15 cellular contexts compared by ENCODE assay signal in genomic region chr12:49462103-49462739, GRCh38.
DNase-seq lines count a peak whose midpoint lies in the region; ATAC-seq and TF ChIP-seq lines count a peak whose summit lies in the region.
"Had no signal": no experiment of that assay in that cellular context is flagged by ENCODE, and none has a peak within 500 bp of the region (broad histone marks: within the 10 kb centered on the region; RNA-seq: fewer than 3 reads in every experiment).

No MANE protein-coding gene starts in this region.

- no peak for ATAC-seq in GM18870 (IDR thresholded peaks at IDR 0.05; ENCODE audit: unreplicated experiment)
- ATAC-seq in GM21825 (IDR thresholded peaks at IDR 0.05; ENCODE audit: unreplicated experiment): no peak
- ATAC-seq: activated T-cell treated with anti-CD3 and anti-CD28 coated beads, Interleukin-2, amount 50 U/mL, for 4 hours; stimulated activated naive B cell treated with anti-CD40 and anti-IgM and Interleukin-4, amounts not matched to agents 10 μg/mL and 1 μg/mL and 100 μg/mL, for 72 hours had no signal

- H3K27me3 ChIP-seq in cardiac muscle cell: no peaks in the 10 kb centered on the region
- H3K27me3 ChIP-seq: SJCRH30 had no signal

- H3K36me3 Mint-ChIP-seq in osteocyte (ENCODE audit: unreplicated experiment): peaks cover 17% of the 10 kb centered on the region

- H3K9me3 ChIP-seq in SK-N-MC (ENCODE audit: low read depth, low read length) (no peaks in the 10 kb centered on the region), cardiac muscle cell (ENCODE audit: low read depth) (no peaks in the 10 kb centered on the region)
- H3K9me3 ChIP-seq: SJCRH30 had no signal

- H3K9me3 Mint-ChIP-seq in osteocyte (ENCODE audit: unreplicated experiment): no peaks in the 10 kb centered on the region
- H3K9me3 Mint-ChIP-seq: activated T-cell treated with anti-CD3 and anti-CD28 coated beads, Interleukin-2, amount 50 U/mL, for 4 hours; stimulated activated naive B cell treated with anti-CD40 and anti-IgM and Interleukin-4, amounts not matched to agents 10 μg/mL and 1 μg/mL and 100 μg/mL, for 72 hours had no signal

- H3K4me1 Mint-ChIP-seq in osteocyte (ENCODE audit: unreplicated experiment): peaks cover 12% of the 10 kb centered on the region
- H3K4me1 Mint-ChIP-seq: stimulated activated naive B cell treated with anti-CD40 and anti-IgM and Interleukin-4, amounts not matched to agents 10 μg/mL and 1 μg/mL and 100 μg/mL, for 72 hours had no signal

- peaks cover 28% of the 10 kb centered on the region for H3K36me3 ChIP-seq in SK-N-MC (ENCODE audit: insufficient read depth, low read length)
- H3K36me3 ChIP-seq in cardiac muscle cell: no peaks in the 10 kb centered on the region

- H3K27ac Mint-ChIP-seq in osteocyte (ENCODE audit: unreplicated experiment): peak overlapping the region; percentile 35
- H3K27ac Mint-ChIP-seq: stimulated activated naive B cell treated with anti-CD40 and anti-IgM and Interleukin-4, amounts not matched to agents 10 μg/mL and 1 μg/mL and 100 μg/mL, for 72 hours had no signal

- H3K27me3 Mint-ChIP-seq in osteocyte (ENCODE audit: unreplicated experiment): no peaks in the 10 kb centered on the region
- H3K27me3 Mint-ChIP-seq: stimulated activated naive B cell treated with anti-CD40 and anti-IgM and Interleukin-4, amounts not matched to agents 10 μg/mL and 1 μg/mL and 100 μg/mL, for 72 hours had no signal

- H3K4me3 ChIP-seq in SK-N-MC (no peak overlapping the region), cardiac muscle cell (no peak overlapping the region)
- H3K4me3 ChIP-seq: SJCRH30 had no signal

- no peak overlapping the region for H3K4me3 Mint-ChIP-seq in osteocyte (ENCODE audit: unreplicated experiment)
- H3K4me3 Mint-ChIP-seq: activated T-cell treated with anti-CD3 and anti-CD28 coated beads, Interleukin-2, amount 50 U/mL, for 4 hours; stimulated activated naive B cell treated with anti-CD40 and anti-IgM and Interleukin-4, amounts not matched to agents 10 μg/mL and 1 μg/mL and 100 μg/mL, for 72 hours had no signal

- DNase-seq in COLO829 (ENCODE audit: low spot score) (peak; percentile 42), SK-N-MC (ENCODE audit: low read depth, low spot score) (no peak), cardiac muscle cell (ENCODE audit: low read depth in 1 of 2, low spot score in 1 of 2) (peak in 1 of 2 donors; percentile 40), osteocyte (ENCODE audit: extremely low spot score, unreplicated experiment) (no peak), SK-N-DZ (ENCODE audit: low spot score) (no peak), mesenteric fat pad (ENCODE audit: low spot score) (no peak)
- DNase-seq: activated CD4-positive, alpha-beta T cell treated with anti-CD3 and anti-CD28 coated beads, Interleukin-2, amount 50 U/mL, for 48 hours; activated T-cell treated with anti-CD3 and anti-CD28 coated beads, Interleukin-2, amount 50 U/mL, for 4 hours; NCI-H1417 treated with DMSO at 0.1 percent for 48 hours; NCI-H345; SJCRH30; stimulated activated naive B cell treated with anti-CD40 and anti-IgM and Interleukin-4, amounts not matched to agents 10 μg/mL and 1 μg/mL and 100 μg/mL, for 72 hours had no signal

- H3K4me1 ChIP-seq in cardiac muscle cell (ENCODE audit: low read depth): peaks cover 13% of the 10 kb centered on the region
- H3K4me1 ChIP-seq: SJCRH30 had no signal

- H3K27ac ChIP-seq in SK-N-MC (peak overlapping the region; percentile 80; the same call in 1 of the 2 replicates), cardiac muscle cell (peak overlapping the region; percentile 33)
- H3K27ac ChIP-seq: KMS-11, SJCRH30 had no signal

- TF ChIP-seq CTCF in cardiac muscle cell (IDR thresholded peaks at IDR 0.05; ENCODE audit: low read depth, low read length) (no peak), osteocyte (IDR thresholded peaks at IDR 0.05) (no peak)

- peak overlapping the region; percentile 6 for H3K9ac ChIP-seq in SK-N-MC (ENCODE audit: insufficient read length)
- H3K9ac ChIP-seq: KMS-11 had no signal
